ENCODE assay signal across 9 cellular contexts in genomic region chr1:145917595-145917994, GRCh38. TPM values are rescaled to one million over a fixed set of nuclear protein-coding genes. Genes with fewer than 3 reads are reported as not detected.
DNase-seq lines count a peak whose midpoint lies in the region; ATAC-seq and TF ChIP-seq lines count a peak whose summit lies in the region.
"Had no signal": no experiment of that assay in that cellular context is flagged by ENCODE, and none has a peak within 500 bp of the region (broad histone marks: within the 10 kb centered on the region; RNA-seq: fewer than 3 reads in every experiment).

No MANE protein-coding gene starts in this region.

- H3K36me3 ChIP-seq in SJSA1: peaks cover 47% of the 10 kb centered on the region

- H3K9me3 ChIP-seq in SJSA1 (replicated peaks): no peaks in the 10 kb centered on the region

- TF ChIP-seq CTCF in fibroblast of mammary gland (conservative IDR thresholded peaks at IDR 0.05; ENCODE audit: control insufficient read depth, insufficient read depth, low read depth, low read length): no peak
- no peak for TF ChIP-seq CTCF in retinal pigment epithelial cell (conservative IDR thresholded peaks at IDR 0.05; ENCODE audit: low read depth, low read length)

- DNase-seq in SJSA1 (ENCODE audit: low read depth in 1 of 2, low spot score in 2 of 2) (no peak), fibroblast of mammary gland (ENCODE audit: low read depth) (no peak), retinal pigment epithelial cell (ENCODE audit: low read depth) (no peak), NCI-H526 treated with DMSO at 0.1 percent for 48 hours (lab: John Stamatoyannopoulos, UW) (no peak), NCI-H748 (lab: John Stamatoyannopoulos, UW; ENCODE audit: unreplicated experiment) (no peak), occipital lobe (lab: John Stamatoyannopoulos, UW) (no peak)
- DNase-seq: GOT3 had no signal

- H3K4me1 ChIP-seq in SJSA1 (replicated peaks): peaks cover 27% of the 10 kb centered on the region

- ATAC-seq in HG02759 (IDR thresholded peaks at IDR 0.05; ENCODE audit: unreplicated experiment): no peak

- H3K27ac ChIP-seq in SJSA1: no peak overlapping the region

- H3K27me3 ChIP-seq in SJSA1 (replicated peaks): no peaks in the 10 kb centered on the region

- H3K4me3 ChIP-seq in GM08714 (ENCODE audit: low read length) (peak overlapping the region; percentile 85), SJSA1 (peak overlapping the region; percentile 76), fibroblast of mammary gland (ENCODE audit: control insufficient read depth, low read depth, low read length) (peak overlapping the region; percentile 74), retinal pigment epithelial cell (ENCODE audit: low read length) (peak overlapping the region; percentile 95)

RNA-seq across cellular contexts. Expression of gene PEX11B, which starts 0.9 kb away (rescaled TPM):
- total RNA-seq in SJSA1 (2014; rRNA removed; shearing (Covaris generic)): 29.4 and 30.4 TPM in 2 replicates
- total RNA-seq in occipital lobe: 30.9 TPM

RNA-seq across cellular contexts. Expression of gene ITGA10, which starts 7.7 kb away (rescaled TPM):
- 1.6 and 2.6 TPM in 2 replicates for total RNA-seq in SJSA1 (2014; rRNA removed; shearing (Covaris generic))
- total RNA-seq in occipital lobe: 1.4 TPM

RNA-seq across cellular contexts. Expression of gene RBM8A, which starts 9.7 kb away (rescaled TPM):
- total RNA-seq in SJSA1 (2014; rRNA removed; shearing (Covaris generic)): 285 and 828 TPM in 2 replicates
- 81.6 TPM for total RNA-seq in occipital lobe

RNA-seq across cellular contexts. Expression of gene ANKRD35, which starts 31.9 kb away (rescaled TPM):
- total RNA-seq in SJSA1 (2014; rRNA removed; shearing (Covaris generic)): not detected in 2 replicates
- 0.62 TPM for total RNA-seq in occipital lobe

RNA-seq across cellular contexts. Expression of gene LIX1L, which starts 40.2 kb away (rescaled TPM):
- total RNA-seq in SJSA1 (2014; rRNA removed; shearing (Covaris generic)): 24.3 and 34.1 TPM in 2 replicates
- 22.1 TPM for total RNA-seq in occipital lobe
